ENCODE assay signal across 1 cellular context in genomic region chr2:226835796-226836547, GRCh38.
A peak's percentile ranks its signal among the peaks of the same experiment; 100 is the strongest.
TF ChIP-seq lines count a peak whose summit lies in the region.

A gene with protein sequence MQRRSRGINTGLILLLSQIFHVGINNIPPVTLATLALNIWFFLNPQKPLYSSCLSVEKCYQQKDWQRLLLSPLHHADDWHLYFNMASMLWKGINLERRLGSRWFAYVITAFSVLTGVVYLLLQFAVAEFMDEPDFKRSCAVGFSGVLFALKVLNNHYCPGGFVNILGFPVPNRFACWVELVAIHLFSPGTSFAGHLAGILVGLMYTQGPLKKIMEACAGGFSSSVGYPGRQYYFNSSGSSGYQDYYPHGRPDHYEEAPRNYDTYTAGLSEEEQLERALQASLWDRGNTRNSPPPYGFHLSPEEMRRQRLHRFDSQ (plus strand): TSS chr2:226836054. CDS start chr2:226864694, 28,640 bp downstream.

TF ChIP-seq in HepG2, 621 proteins besides CTCF, POLR2A, EP300 and RAD21 (continued from another document and continues in another):
- TF ChIP-seq, protein P1, sequence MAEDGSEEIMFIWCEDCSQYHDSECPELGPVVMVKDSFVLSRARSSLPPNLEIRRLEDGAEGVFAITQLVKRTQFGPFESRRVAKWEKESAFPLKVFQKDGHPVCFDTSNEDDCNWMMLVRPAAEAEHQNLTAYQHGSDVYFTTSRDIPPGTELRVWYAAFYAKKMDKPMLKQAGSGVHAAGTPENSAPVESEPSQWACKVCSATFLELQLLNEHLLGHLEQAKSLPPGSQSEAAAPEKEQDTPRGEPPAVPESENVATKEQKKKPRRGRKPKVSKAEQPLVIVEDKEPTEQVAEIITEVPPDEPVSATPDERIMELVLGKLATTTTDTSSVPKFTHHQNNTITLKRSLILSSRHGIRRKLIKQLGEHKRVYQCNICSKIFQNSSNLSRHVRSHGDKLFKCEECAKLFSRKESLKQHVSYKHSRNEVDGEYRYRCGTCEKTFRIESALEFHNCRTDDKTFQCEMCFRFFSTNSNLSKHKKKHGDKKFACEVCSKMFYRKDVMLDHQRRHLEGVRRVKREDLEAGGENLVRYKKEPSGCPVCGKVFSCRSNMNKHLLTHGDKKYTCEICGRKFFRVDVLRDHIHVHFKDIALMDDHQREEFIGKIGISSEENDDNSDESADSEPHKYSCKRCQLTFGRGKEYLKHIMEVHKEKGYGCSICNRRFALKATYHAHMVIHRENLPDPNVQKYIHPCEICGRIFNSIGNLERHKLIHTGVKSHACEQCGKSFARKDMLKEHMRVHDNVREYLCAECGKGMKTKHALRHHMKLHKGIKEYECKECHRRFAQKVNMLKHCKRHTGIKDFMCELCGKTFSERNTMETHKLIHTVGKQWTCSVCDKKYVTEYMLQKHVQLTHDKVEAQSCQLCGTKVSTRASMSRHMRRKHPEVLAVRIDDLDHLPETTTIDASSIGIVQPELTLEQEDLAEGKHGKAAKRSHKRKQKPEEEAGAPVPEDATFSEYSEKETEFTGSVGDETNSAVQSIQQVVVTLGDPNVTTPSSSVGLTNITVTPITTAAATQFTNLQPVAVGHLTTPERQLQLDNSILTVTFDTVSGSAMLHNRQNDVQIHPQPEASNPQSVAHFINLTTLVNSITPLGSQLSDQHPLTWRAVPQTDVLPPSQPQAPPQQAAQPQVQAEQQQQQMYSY (CRISPR knock-in tag; IDR thresholded peaks at IDR 0.05) = peak; percentile 77; the same call in 1 of the 2 replicates
- TF ChIP-seq ZNF776 (CRISPR knock-in tag; IDR thresholded peaks at IDR 0.05) (peak; percentile 47; the same call in 1 of the 2 replicates), PCBP2 (optimal IDR thresholded peaks at IDR 0.05; ENCODE audit: low read depth, low read length, poor library complexity, severe bottlenecking) (no peak), EED (CRISPR knock-in tag; IDR thresholded peaks at IDR 0.05) (no peak; the same call in 1 of the 2 replicates), NFE2L1 (CRISPR knock-in tag; IDR thresholded peaks at IDR 0.05; ENCODE audit: borderline replicate concordance) (no peak), HES4 (CRISPR knock-in tag; IDR thresholded peaks at IDR 0.05; ENCODE audit: borderline replicate concordance) (no peak; the same call in none of the 2 replicates), ZKSCAN8 (CRISPR knock-in tag; IDR thresholded peaks at IDR 0.05; ENCODE audit: borderline replicate concordance) (no peak), BORCS8-MEF2B (CRISPR knock-in tag; IDR thresholded peaks at IDR 0.05) (no peak; the same call in 1 of the 2 replicates), KLF15 (CRISPR knock-in tag; IDR thresholded peaks at IDR 0.05; ENCODE audit: borderline replicate concordance) (no peak), MXD4 (CRISPR knock-in tag; IDR thresholded peaks at IDR 0.05) (peak; percentile 63; the same call in 1 of the 2 replicates), FOXM1 (CRISPR knock-in tag; IDR thresholded peaks at IDR 0.05) (no peak), TGIF2 (CRISPR knock-in tag; IDR thresholded peaks at IDR 0.05) (peak; percentile 20; the same call in 1 of the 2 replicates), ZSCAN22 (CRISPR knock-in tag; IDR thresholded peaks at IDR 0.05) (0 out of 2 replicates have a peak, but pooled peaks have one; percentile 49), ZNF589 (CRISPR knock-in tag; conservative IDR thresholded peaks at IDR 0.05) (no peak), ZNF136 (CRISPR knock-in tag; IDR thresholded peaks at IDR 0.05; ENCODE audit: low read depth) (0 out of 2 replicates have a peak, but pooled peaks have one; percentile 24), CHCHD3 (CRISPR knock-in tag; IDR thresholded peaks at IDR 0.05) (peak; percentile 93), HNF4A (CRISPR knock-in tag; IDR thresholded peaks at IDR 0.05) (no peak), NFE2L2 (IDR thresholded peaks at IDR 0.05; ENCODE audit: low read length) (no peak), BHLHE40 (IDR thresholded peaks at IDR 0.05; ENCODE audit: low read length) (0 out of 2 replicates have a peak, but pooled peaks have one; percentile 47), SNAPC5 (CRISPR knock-in tag; IDR thresholded peaks at IDR 0.05; ENCODE audit: borderline replicate concordance) (no peak), TCF7L2 (IDR thresholded peaks at IDR 0.05; ENCODE audit: low read depth, low read length) (no peak), ZNF670 (CRISPR knock-in tag; IDR thresholded peaks at IDR 0.05; ENCODE audit: borderline replicate concordance) (peak; percentile 18; the same call in 1 of the 2 replicates), SIN3B (IDR thresholded peaks at IDR 0.05; ENCODE audit: low read length) (no peak), ZNF280D (CRISPR knock-in tag; IDR thresholded peaks at IDR 0.05) (peak; percentile 64), RBAK (CRISPR knock-in tag; IDR thresholded peaks at IDR 0.05) (no peak), MYC (CRISPR knock-in tag; IDR thresholded peaks at IDR 0.05; ENCODE audit: borderline replicate concordance) (peak; percentile 74; the same call in 1 of the 2 replicates), ZFAT (CRISPR knock-in tag; conservative IDR thresholded peaks at IDR 0.05) (no peak), NKX3-1 (CRISPR knock-in tag; IDR thresholded peaks at IDR 0.05) (no peak), NR2F2 (IDR thresholded peaks at IDR 0.05; ENCODE audit: borderline replicate concordance, low read depth) (peak; percentile 44; the same call in 1 of the 2 replicates), POGZ (CRISPR knock-in tag; IDR thresholded peaks at IDR 0.05) (peak; percentile 98), ZNF850 (CRISPR knock-in tag; conservative IDR thresholded peaks at IDR 0.05) (no peak), CBX5 (CRISPR knock-in tag; IDR thresholded peaks at IDR 0.05; ENCODE audit: borderline replicate concordance) (no peak; the same call in 1 of the 2 replicates), KDM5A (IDR thresholded peaks at IDR 0.05; ENCODE audit: borderline replicate concordance, low read length) (no peak), RARG (CRISPR knock-in tag; IDR thresholded peaks at IDR 0.05; ENCODE audit: low read depth) (no peak), SP140L (CRISPR knock-in tag; IDR thresholded peaks at IDR 0.05; ENCODE audit: borderline replicate concordance) (no peak), ATF7-NPFF (CRISPR knock-in tag; IDR thresholded peaks at IDR 0.05; ENCODE audit: low read depth) (0 out of 2 replicates have a peak, but pooled peaks have one; percentile 21), SOX6 (IDR thresholded peaks at IDR 0.05) (no peak), SOX6 (CRISPR knock-in tag; IDR thresholded peaks at IDR 0.05) (peak; percentile 40; the same call in 1 of the 2 replicates), ZNF746 (CRISPR knock-in tag; IDR thresholded peaks at IDR 0.05) (0 out of 2 replicates have a peak, but pooled peaks have one; percentile 20)
- TF ChIP-seq, protein P2, sequence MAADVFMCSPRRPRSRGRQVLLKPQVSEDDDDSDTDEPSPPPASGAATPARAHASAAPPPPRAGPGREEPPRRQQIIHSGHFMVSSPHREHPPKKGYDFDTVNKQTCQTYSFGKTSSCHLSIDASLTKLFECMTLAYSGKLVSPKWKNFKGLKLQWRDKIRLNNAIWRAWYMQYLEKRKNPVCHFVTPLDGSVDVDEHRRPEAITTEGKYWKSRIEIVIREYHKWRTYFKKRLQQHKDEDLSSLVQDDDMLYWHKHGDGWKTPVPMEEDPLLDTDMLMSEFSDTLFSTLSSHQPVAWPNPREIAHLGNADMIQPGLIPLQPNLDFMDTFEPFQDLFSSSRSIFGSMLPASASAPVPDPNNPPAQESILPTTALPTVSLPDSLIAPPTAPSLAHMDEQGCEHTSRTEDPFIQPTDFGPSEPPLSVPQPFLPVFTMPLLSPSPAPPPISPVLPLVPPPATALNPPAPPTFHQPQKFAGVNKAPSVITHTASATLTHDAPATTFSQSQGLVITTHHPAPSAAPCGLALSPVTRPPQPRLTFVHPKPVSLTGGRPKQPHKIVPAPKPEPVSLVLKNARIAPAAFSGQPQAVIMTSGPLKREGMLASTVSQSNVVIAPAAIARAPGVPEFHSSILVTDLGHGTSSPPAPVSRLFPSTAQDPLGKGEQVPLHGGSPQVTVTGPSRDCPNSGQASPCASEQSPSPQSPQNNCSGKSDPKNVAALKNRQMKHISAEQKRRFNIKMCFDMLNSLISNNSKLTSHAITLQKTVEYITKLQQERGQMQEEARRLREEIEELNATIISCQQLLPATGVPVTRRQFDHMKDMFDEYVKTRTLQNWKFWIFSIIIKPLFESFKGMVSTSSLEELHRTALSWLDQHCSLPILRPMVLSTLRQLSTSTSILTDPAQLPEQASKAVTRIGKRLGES (CRISPR knock-in tag; IDR thresholded peaks at IDR 0.05; ENCODE audit: borderline replicate concordance) = no peak; the same call in 1 of the 2 replicates
- TF ChIP-seq, protein P3, sequence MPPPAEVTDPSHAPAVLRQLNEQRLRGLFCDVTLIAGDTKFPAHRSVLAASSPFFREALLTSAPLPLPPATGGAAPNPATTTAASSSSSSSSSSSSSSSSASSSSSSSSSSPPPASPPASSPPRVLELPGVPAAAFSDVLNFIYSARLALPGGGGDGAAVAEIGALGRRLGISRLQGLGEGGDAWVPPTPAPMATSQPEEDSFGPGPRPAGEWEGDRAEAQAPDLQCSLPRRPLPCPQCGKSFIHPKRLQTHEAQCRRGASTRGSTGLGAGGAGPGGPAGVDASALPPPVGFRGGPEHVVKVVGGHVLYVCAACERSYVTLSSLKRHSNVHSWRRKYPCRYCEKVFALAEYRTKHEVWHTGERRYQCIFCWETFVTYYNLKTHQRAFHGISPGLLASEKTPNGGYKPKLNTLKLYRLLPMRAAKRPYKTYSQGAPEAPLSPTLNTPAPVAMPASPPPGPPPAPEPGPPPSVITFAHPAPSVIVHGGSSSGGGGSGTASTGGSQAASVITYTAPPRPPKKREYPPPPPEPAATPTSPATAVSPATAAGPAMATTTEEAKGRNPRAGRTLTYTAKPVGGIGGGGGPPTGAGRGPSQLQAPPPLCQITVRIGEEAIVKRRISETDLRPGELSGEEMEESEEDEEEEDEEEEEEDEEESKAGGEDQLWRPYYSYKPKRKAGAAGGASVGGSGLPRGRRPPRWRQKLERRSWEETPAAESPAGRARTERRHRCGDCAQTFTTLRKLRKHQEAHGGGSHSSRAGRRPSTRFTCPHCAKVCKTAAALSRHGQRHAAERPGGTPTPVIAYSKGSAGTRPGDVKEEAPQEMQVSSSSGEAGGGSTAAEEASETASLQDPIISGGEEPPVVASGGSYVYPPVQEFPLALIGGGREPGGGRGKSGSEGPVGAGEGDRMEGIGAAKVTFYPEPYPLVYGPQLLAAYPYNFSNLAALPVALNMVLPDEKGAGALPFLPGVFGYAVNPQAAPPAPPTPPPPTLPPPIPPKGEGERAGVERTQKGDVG (CRISPR knock-in tag; IDR thresholded peaks at IDR 0.05; ENCODE audit: borderline replicate concordance) = peak; percentile 92; the same call in 1 of the 2 replicates
- TF ChIP-seq, protein P4, sequence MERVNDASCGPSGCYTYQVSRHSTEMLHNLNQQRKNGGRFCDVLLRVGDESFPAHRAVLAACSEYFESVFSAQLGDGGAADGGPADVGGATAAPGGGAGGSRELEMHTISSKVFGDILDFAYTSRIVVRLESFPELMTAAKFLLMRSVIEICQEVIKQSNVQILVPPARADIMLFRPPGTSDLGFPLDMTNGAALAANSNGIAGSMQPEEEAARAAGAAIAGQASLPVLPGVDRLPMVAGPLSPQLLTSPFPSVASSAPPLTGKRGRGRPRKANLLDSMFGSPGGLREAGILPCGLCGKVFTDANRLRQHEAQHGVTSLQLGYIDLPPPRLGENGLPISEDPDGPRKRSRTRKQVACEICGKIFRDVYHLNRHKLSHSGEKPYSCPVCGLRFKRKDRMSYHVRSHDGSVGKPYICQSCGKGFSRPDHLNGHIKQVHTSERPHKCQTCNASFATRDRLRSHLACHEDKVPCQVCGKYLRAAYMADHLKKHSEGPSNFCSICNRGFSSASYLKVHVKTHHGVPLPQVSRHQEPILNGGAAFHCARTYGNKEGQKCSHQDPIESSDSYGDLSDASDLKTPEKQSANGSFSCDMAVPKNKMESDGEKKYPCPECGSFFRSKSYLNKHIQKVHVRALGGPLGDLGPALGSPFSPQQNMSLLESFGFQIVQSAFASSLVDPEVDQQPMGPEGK (CRISPR knock-in tag; IDR thresholded peaks at IDR 0.05) = peak; percentile 61
- TF ChIP-seq, protein P5, sequence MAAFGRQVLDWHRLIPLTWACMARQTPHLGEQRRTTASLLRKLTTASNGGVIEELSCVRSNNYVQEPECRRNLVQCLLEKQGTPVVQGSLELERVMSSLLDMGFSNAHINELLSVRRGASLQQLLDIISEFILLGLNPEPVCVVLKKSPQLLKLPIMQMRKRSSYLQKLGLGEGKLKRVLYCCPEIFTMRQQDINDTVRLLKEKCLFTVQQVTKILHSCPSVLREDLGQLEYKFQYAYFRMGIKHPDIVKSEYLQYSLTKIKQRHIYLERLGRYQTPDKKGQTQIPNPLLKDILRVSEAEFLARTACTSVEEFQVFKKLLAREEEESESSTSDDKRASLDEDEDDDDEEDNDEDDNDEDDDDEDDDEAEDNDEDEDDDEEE (CRISPR knock-in tag; IDR thresholded peaks at IDR 0.05) = no peak; the same call in 1 of the 2 replicates
- TF ChIP-seq, protein P6, sequence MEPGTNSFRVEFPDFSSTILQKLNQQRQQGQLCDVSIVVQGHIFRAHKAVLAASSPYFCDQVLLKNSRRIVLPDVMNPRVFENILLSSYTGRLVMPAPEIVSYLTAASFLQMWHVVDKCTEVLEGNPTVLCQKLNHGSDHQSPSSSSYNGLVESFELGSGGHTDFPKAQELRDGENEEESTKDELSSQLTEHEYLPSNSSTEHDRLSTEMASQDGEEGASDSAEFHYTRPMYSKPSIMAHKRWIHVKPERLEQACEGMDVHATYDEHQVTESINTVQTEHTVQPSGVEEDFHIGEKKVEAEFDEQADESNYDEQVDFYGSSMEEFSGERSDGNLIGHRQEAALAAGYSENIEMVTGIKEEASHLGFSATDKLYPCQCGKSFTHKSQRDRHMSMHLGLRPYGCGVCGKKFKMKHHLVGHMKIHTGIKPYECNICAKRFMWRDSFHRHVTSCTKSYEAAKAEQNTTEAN (CRISPR knock-in tag; conservative IDR thresholded peaks at IDR 0.05) = no peak
